11 cellular contexts compared by ENCODE assay signal in the genomic region with DNA sequence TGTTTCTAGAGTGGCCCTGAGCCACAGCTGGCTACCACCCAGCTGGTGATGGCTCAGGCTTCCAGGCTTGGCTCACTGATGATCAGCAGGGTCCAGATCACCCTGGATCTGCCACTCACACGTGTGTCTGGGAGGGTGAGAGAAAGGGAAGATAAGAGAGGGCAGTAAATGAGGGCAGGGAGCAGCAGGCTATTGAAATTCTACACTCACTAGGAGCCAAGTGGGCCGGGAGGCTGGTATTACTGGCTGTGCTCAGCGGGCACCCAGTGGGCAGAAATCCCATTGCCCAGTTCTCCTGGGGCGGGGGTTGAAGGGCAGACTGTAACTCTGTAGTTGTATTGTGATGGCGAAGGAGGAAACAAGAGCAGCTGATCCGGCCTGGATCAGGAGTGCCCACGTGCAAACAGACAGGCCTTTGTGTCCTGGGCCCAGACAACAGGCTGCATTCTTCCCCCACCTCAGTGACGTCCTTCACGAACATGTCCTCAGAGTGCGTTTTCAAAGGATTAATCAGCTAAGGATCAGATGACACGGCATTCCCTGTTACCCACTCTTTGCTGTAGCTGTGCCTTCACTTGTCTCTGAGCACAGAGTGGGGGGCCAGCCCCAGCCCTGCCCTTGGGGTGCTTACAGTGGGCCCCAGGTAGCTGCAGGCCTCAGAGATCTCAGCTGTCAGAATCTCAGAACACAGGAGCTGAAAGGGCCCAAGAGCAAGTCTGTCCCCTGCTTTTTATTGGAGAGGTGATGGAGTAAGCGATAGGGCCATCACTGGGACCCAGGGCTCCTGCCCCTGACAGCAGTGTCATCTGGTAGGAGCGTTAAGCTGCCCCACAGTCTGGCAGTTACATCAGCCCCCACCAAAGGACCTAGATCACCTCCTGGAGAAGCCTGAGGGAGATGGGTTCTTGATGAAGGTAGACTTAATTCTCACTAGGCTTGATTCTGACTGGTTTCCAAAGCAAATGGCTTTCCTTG.
DNase-seq lines count a peak whose midpoint lies in the region; ATAC-seq and TF ChIP-seq lines count a peak whose summit lies in the region.
"Had no signal": no experiment of that assay in that cellular context is flagged by ENCODE, and none has a peak within 500 bp of the region (broad histone marks: within the 10 kb centered on the region; RNA-seq: fewer than 3 reads in every experiment).

No MANE protein-coding gene starts in this region.

- TF ChIP-seq POLR2A in body of pancreas (IDR thresholded peaks at IDR 0.05), result peak in 2 of 3 donors; percentile 26 to 28

- H3K27me3 ChIP-seq in body of pancreas, result no peaks in the 10 kb centered on the region
- peaks cover 3% of the 10 kb centered on the region for H3K27me3 ChIP-seq in skeletal muscle satellite cell (ENCODE audit: control insufficient read depth, insufficient read depth, low read length)

- no peak overlapping the region for H3K4me2 ChIP-seq in skeletal muscle satellite cell (ENCODE audit: low read length)

- peak overlapping the region; percentile 66 to 88 (median 86) for H3K27ac ChIP-seq in body of pancreas
- H3K27ac ChIP-seq: neutrophil, thoracic aorta had no signal

- ATAC-seq in body of pancreas, result peak; percentile 91
- ATAC-seq in HG03196 (IDR thresholded peaks at IDR 0.05; ENCODE audit: unreplicated experiment), result no peak
- no peak for ATAC-seq in HG03565 (IDR thresholded peaks at IDR 0.05; ENCODE audit: unreplicated experiment)
- no peak for ATAC-seq in HG03439 (IDR thresholded peaks at IDR 0.05; ENCODE audit: unreplicated experiment)

- intact Hi-C loops in body of pancreas (cut with DNase I), result no loop called here

- peak overlapping the region; percentile 3 for H3K9ac ChIP-seq in skeletal muscle satellite cell (ENCODE audit: low read depth, low read length)

- WGBS in body of pancreas, 2 donors, result 55 to 58% methylated on average over 10 to 13 of the region's 13 CpGs

- H3K9me3 ChIP-seq in body of pancreas (no peaks in the 10 kb centered on the region), skeletal muscle satellite cell (replicated peaks; ENCODE audit: low read length) (no peaks in the 10 kb centered on the region)
- H3K9me3 ChIP-seq: neutrophil, thoracic aorta had no signal

- H3K4me1 ChIP-seq in body of pancreas (peaks cover 5% of the 10 kb centered on the region), skeletal muscle satellite cell (ENCODE audit: control insufficient read depth, insufficient read depth, low read length) (peaks cover 11% of the 10 kb centered on the region)

- no peaks in the 10 kb centered on the region for H3K36me3 ChIP-seq in body of pancreas (replicated peaks in 1 of 2; ENCODE audit: insufficient read depth in 1 of 2, low read depth in 2 of 2)
- no peaks in the 10 kb centered on the region for H3K36me3 ChIP-seq in skeletal muscle satellite cell (ENCODE audit: insufficient read depth, low read length)
- H3K36me3 ChIP-seq: neutrophil, thoracic aorta had no signal

- H3K4me3 ChIP-seq in body of pancreas, result no peak overlapping the region
- H3K4me3 ChIP-seq in skeletal muscle satellite cell (ENCODE audit: low read length), result no peak overlapping the region
- H3K4me3 ChIP-seq: thoracic aorta had no signal

- TF ChIP-seq CTCF in body of pancreas (IDR thresholded peaks at IDR 0.05), result peak in 2 of 7 experiments; percentile 9 to 18

- DNase-seq in LHCN-M2 (ENCODE audit: low read depth), result peak; percentile 67
- DNase-seq in body of pancreas, result peak; percentile 65 to 84 (median 74)
- DNase-seq in iris pigment epithelial cell (ENCODE audit: low read depth), result peak; percentile 71
- no peak for DNase-seq in stimulated activated CD8-positive, alpha-beta memory T cell treated with anti-CD3 and anti-CD28 coated beads, Interleukin-4, amount 100 ng/mL, for 48 hours
- DNase-seq: H9 had no signal
